In the genomic region with DNA sequence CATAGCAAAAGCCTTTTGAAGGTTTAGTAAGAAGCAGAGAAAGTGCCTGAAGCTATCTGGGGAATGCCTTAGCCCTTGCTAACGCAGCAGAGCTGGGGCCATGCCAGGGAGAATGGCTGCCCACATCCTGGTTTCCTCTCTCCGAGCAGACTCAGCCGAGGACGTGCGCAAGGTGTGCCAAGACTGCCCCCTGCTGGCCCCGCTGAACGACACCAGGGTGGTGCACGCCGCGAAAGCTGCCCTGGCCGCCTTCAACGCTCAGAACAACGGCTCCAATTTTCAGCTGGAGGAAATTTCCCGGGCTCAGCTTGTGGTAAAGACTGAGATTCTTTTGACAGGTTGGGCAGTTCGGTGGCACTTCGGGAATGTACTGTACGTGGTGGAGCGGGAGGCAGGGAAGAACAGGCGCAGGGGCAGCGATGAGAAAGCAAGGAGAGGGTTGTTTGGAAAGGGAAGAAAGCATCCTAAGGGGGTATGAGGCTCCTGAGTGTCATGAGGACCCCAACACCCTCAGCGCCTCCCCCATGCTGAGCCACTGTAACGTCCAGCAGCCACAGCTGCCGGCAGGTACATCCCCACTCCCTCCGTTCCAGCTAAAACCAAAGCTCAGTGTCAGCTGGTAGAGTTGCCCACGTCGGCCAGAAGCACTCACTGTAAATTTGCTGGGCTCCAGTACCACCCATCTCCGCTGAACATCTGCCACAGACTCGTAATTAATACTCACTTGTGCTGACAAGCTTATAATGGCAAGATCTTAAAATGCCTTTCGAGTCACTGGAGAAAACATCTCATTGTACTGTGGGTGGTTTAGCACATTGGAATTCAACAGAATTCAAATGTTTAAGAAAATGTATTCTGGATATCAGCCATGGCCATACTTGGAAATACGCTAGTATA, we compare ENCODE assay signal across 9 cellular contexts. TPM values are rescaled to one million over a fixed set of nuclear protein-coding genes. Genes with fewer than 3 reads are reported as not detected.
A peak's percentile ranks its signal among the peaks of the same experiment; 100 is the strongest.
DNase-seq lines count a peak whose midpoint lies in the region; ATAC-seq and TF ChIP-seq lines count a peak whose summit lies in the region.
"Had no signal": no experiment of that assay in that cellular context is flagged by ENCODE, and none has a peak within 500 bp of the region (broad histone marks: within the 10 kb centered on the region; RNA-seq: fewer than 3 reads in every experiment).

No MANE protein-coding gene starts in this region.

- H3K9ac ChIP-seq in PC-3 (ENCODE audit: low read length) = 0 out of 2 replicates have a peak overlapping the region, but pooled peaks have one; percentile 7

- peaks cover 1% of the 10 kb centered on the region for H3K27me3 Mint-ChIP-seq in IgD-negative memory B cell
- H3K27me3 Mint-ChIP-seq in naive thymus-derived CD8-positive, alpha-beta T cell = peaks cover 8 to 43% (median 26%) of the 10 kb centered on the region in 5 donors
- H3K27me3 Mint-ChIP-seq in stimulated activated memory B cell treated with anti-CD40 and anti-IgM and Interleukin-4, amounts not matched to agents 10 μg/mL and 1 μg/mL and 100 μg/mL, for 72 hours = peaks cover 18% of the 10 kb centered on the region

- peak overlapping the region in 3 of 4 donors; percentile 49 to 86 (median 83) for H3K4me3 Mint-ChIP-seq in IgD-negative memory B cell
- H3K4me3 Mint-ChIP-seq in naive thymus-derived CD8-positive, alpha-beta T cell = peak overlapping the region; percentile 54 to 79 (median 72)
- peak overlapping the region; percentile 76 for H3K4me3 Mint-ChIP-seq in stimulated activated memory B cell treated with anti-CD40 and anti-IgM and Interleukin-4, amounts not matched to agents 10 μg/mL and 1 μg/mL and 100 μg/mL, for 72 hours

- H3K36me3 Mint-ChIP-seq in IgD-negative memory B cell = peaks cover 3% of the 10 kb centered on the region
- no peaks in the 10 kb centered on the region for H3K36me3 Mint-ChIP-seq in naive thymus-derived CD8-positive, alpha-beta T cell
- H3K36me3 Mint-ChIP-seq in stimulated activated memory B cell treated with anti-CD40 and anti-IgM and Interleukin-4, amounts not matched to agents 10 μg/mL and 1 μg/mL and 100 μg/mL, for 72 hours = no peaks in the 10 kb centered on the region

- BruUV-seq in PC-3 (replicated peaks; lab: Mats Ljungman, UMichigan) = no TSS peak

- H3K9me3 ChIP-seq in PC-3 (ENCODE audit: low read length) = no peaks in the 10 kb centered on the region

- DNase-seq in DMS53 treated with DMSO at 0.1 percent for 48 hours (lab: John Stamatoyannopoulos, UW; ENCODE audit: unreplicated experiment) (peak; percentile 48), PC-3 (peak; percentile 99), activated T-cell treated with anti-CD3 and anti-CD28 coated beads for 48 hours (ENCODE audit: low read depth) (peak; percentile 81)
- peak; percentile 72 to 90 (median 82) for DNase-seq in naive thymus-derived CD8-positive, alpha-beta T cell

- H3K36me3 ChIP-seq in PC-3 (ENCODE audit: low read depth, low read length) = no peaks in the 10 kb centered on the region

- 0 out of 2 replicates have a peak overlapping the region, but pooled peaks have one; percentile 35 for H3K27ac ChIP-seq in PC-3 (ENCODE audit: low read length)

- H3K4me1 ChIP-seq in PC-3 (ENCODE audit: insufficient read depth, low read length) = peaks cover 16% of the 10 kb centered on the region

- H3K79me2 ChIP-seq in PC-3 (ENCODE audit: low read length) = no peaks in the 10 kb centered on the region

- H3K4me1 Mint-ChIP-seq in IgD-negative memory B cell = peaks cover 13 to 16% (median 16%) of the 10 kb centered on the region in 3 donors
- H3K4me1 Mint-ChIP-seq in naive thymus-derived CD8-positive, alpha-beta T cell = peaks cover 13 to 21% (median 19%) of the 10 kb centered on the region in 4 donors
- peaks cover 21% of the 10 kb centered on the region for H3K4me1 Mint-ChIP-seq in stimulated activated memory B cell treated with anti-CD40 and anti-IgM and Interleukin-4, amounts not matched to agents 10 μg/mL and 1 μg/mL and 100 μg/mL, for 72 hours

- H3K9me3 Mint-ChIP-seq in IgD-negative memory B cell = no peaks in the 10 kb centered on the region
- H3K9me3 Mint-ChIP-seq in naive thymus-derived CD8-positive, alpha-beta T cell = no peaks in the 10 kb centered on the region
- no peaks in the 10 kb centered on the region for H3K9me3 Mint-ChIP-seq in stimulated activated memory B cell treated with anti-CD40 and anti-IgM and Interleukin-4, amounts not matched to agents 10 μg/mL and 1 μg/mL and 100 μg/mL, for 72 hours

- intact Hi-C loops in PC-3 (cut with micrococcal nuclease) = loop anchor here (1.0 to 2.0 kb wide), 5 partner anchors 47 to 358 kb away; partner anchors contain the start of gene DNAJB11

- CTCF ChIA-PET in PC-3 (lab: Charles Lee) = interaction anchor here (0.5 to 1.6 kb wide), 12 partner anchors 47 to 296 kb away, joined by 3 to 10 read pairs (median 4); partner anchors contain the start of gene DNAJB11

- H2AFZ ChIP-seq in PC-3 (ENCODE audit: low read length) = peak overlapping the region; percentile 81

- no peaks in the 10 kb centered on the region for H3K27me3 ChIP-seq in PC-3 (ENCODE audit: low read length)

- H3K4me3 ChIP-seq in PC-3 (ENCODE audit: low read length) = peak overlapping the region; percentile 54
- H3K4me3 ChIP-seq: skin epidermis had no signal

- H3K27ac Mint-ChIP-seq in IgD-negative memory B cell = peak overlapping the region in 2 of 3 donors; percentile 36 to 50
- peak overlapping the region in 6 of 10 donors; percentile 47 to 87 (median 73) for H3K27ac Mint-ChIP-seq in naive thymus-derived CD8-positive, alpha-beta T cell
- H3K27ac Mint-ChIP-seq in stimulated activated memory B cell treated with anti-CD40 and anti-IgM and Interleukin-4, amounts not matched to agents 10 μg/mL and 1 μg/mL and 100 μg/mL, for 72 hours = peak overlapping the region; percentile 72

- TF ChIP-seq CTCF in PC-3 (conservative IDR thresholded peaks at IDR 0.05; ENCODE audit: low read depth, low read length) = peak; percentile 96

- H3F3A ChIP-seq in PC-3 (ENCODE audit: low read length, unreplicated experiment) = no peaks in the 10 kb centered on the region

- no peaks in the 10 kb centered on the region for H3K9me2 ChIP-seq in PC-3 (replicated peaks; ENCODE audit: low read length)

- H3K4me2 ChIP-seq in PC-3 (ENCODE audit: low read length) = peak overlapping the region; percentile 81

- POLR2A ChIA-PET in PC-3 (lab: Charles Lee; ENCODE audit: unreplicated experiment) = interaction anchor here (0.5 to 1.0 kb wide), 5 partner anchors 47 to 210 kb away, joined by 3 to 7 read pairs (median 4); partner anchors contain the start of gene DNAJB11
- POLR2A ChIA-PET in naive thymus-derived CD8-positive, alpha-beta T cell (lab: Charles Lee) = interaction anchor here (1.0 to 4.0 kb wide), 8 partner anchors 27 to 679 kb away, joined by 4 to 38 read pairs (median 5); partner anchors contain the start of genes DNAJB11, EIF4A2, RFC4 and TRA2B

- ATAC-seq in GM21723 (IDR thresholded peaks at IDR 0.05; ENCODE audit: unreplicated experiment) (peak; percentile 95), PC-3 (peak; percentile 98), esophagus mucosa (peak; percentile 99)
- ATAC-seq in naive thymus-derived CD8-positive, alpha-beta T cell = peak; percentile 98
- ATAC-seq in stimulated activated memory B cell treated with anti-CD40 and anti-IgM and Interleukin-4, amounts not matched to agents 10 μg/mL and 1 μg/mL and 100 μg/mL, for 72 hours = peak; percentile 97

- H4K20me1 ChIP-seq in PC-3 (ENCODE audit: low read length) = no peaks in the 10 kb centered on the region

RNA-seq across cellular contexts. Expression of gene AHSG, which starts 4.4 kb away (rescaled TPM):
- not detected for polyA plus RNA-seq in IgD-negative memory B cell
- total RNA-seq in PC-3 (2014; rRNA removed) (not detected in 2 replicates), esophagus mucosa (not detected)
- not detected for total RNA-seq in naive thymus-derived CD8-positive, alpha-beta T cell
- polyA plus RNA-seq in naive thymus-derived CD8-positive, alpha-beta T cell = not detected

RNA-seq across cellular contexts. Expression of gene FETUB, which starts 22.9 kb away (rescaled TPM):
- polyA plus RNA-seq in IgD-negative memory B cell = not detected
- not detected in 2 replicates for total RNA-seq in PC-3 (2014; rRNA removed)
- total RNA-seq in esophagus mucosa = not detected
- not detected for total RNA-seq in naive thymus-derived CD8-positive, alpha-beta T cell
- not detected for polyA plus RNA-seq in naive thymus-derived CD8-positive, alpha-beta T cell

RNA-seq across cellular contexts. Expression of gene DNAJB11, which starts 46.8 kb away (rescaled TPM):
- polyA plus RNA-seq in IgD-negative memory B cell = 45.1 TPM
- total RNA-seq in PC-3 (2014; rRNA removed) (117 and 120 TPM in 2 replicates), esophagus mucosa (24.0 TPM)
- total RNA-seq in naive thymus-derived CD8-positive, alpha-beta T cell = 10 to 100 TPM; 30.0 to 31.7 TPM
- polyA plus RNA-seq in naive thymus-derived CD8-positive, alpha-beta T cell = 10 to 100 TPM; 31.0 to 41.1 (median 31.4) TPM

RNA-seq across cellular contexts. Expression of gene HRG, which starts 48.5 kb away (rescaled TPM):
- not detected for polyA plus RNA-seq in IgD-negative memory B cell
- total RNA-seq in PC-3 (2014; rRNA removed) (not detected in 2 replicates), esophagus mucosa (0.12 TPM)
- not detected for total RNA-seq in naive thymus-derived CD8-positive, alpha-beta T cell
- not detected for polyA plus RNA-seq in naive thymus-derived CD8-positive, alpha-beta T cell

RNA-seq across cellular contexts. Expression of gene TBCCD1, which starts 50.1 kb away (rescaled TPM):
- polyA plus RNA-seq in IgD-negative memory B cell = 24.6 TPM
- 16.6 and 17.0 TPM in 2 replicates for total RNA-seq in PC-3 (2014; rRNA removed)
- 6.6 TPM for total RNA-seq in esophagus mucosa
- total RNA-seq in naive thymus-derived CD8-positive, alpha-beta T cell = 10 to 100 TPM; 17.7 to 21.4 TPM
- 10 to 100 TPM; 11.9 to 22.7 (median 12.2) TPM for polyA plus RNA-seq in naive thymus-derived CD8-positive, alpha-beta T cell

Comparison
In these comparisons a context has a peak if more than half of its experiments do, and no peak if none do; other contexts are left out.
1. Peak in every context shown above with its lines: DNase-seq, ATAC-seq, H3K4me3 ChIP-seq and H3K27ac ChIP-seq.
2. DNase-seq: peak in every context shown above with its lines; median percentile 99 in PC-3; 82 in naive thymus-derived CD8-positive, alpha-beta T cell; 81 in activated T-cell treated with anti-CD3 and anti-CD28 coated beads for 48 hours; 48 in DMS53 treated with DMSO at 0.1 percent for 48 hours.